Comparison of ENCODE assay signal across 8 cellular contexts in the genomic region with DNA sequence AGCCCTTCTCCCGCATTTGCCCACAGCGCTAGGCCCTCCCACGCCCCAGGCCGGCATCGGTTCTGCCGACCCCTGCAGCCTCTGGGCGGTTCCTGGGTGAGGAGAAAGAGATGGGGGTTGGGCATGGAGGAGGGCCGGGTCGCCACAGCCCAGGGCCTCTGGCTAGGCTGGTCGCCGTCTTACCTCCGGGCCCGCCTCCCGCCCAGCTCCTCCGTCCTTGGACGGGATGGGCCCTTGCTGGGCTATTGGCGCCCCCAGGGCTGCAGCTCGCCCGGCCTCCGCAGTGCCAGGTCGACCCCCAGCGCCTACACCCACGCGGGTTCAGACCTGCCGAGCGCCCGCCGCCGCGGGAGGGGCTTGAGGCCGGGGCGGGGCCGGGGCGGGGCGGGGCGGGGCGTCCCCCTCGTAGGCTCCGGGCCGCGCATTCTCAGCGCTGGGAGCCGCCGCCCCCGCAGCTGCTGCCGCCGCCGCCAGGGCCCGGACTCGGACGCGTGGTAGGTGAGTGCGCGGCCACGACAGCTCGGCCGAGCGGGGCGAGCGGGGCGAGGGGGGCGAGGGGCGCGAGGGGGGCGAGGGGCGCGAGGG. TPM values are rescaled to one million over a fixed set of nuclear protein-coding genes. Genes with fewer than 3 reads are reported as not detected.
A peak's percentile ranks its signal among the peaks of the same experiment; 100 is the strongest.
DNase-seq lines count a peak whose midpoint lies in the region; TF ChIP-seq lines count a peak whose summit lies in the region.

A gene (plus strand): TSS at position 424 of the 585 bp plus-strand sequence. CDS start 3,118 bp downstream, outside the sequence.

- no peaks in the 10 kb centered on the region; the same call in 1 of the 2 replicates for H3F3A ChIP-seq in DOHH2 (ENCODE audit: control insufficient read depth, insufficient read depth)

- no peak within 1 kb of the TSS for H2AFZ ChIP-seq in osteoblast (ENCODE audit: low read length)

- H3K4me2 ChIP-seq in DOHH2 (ENCODE audit: low read length) (peak within 1 kb of the TSS; percentile 62), osteoblast (ENCODE audit: insufficient read depth, low read length) (peak within 1 kb of the TSS; percentile 92)

- H3K4me3 Mint-ChIP-seq in activated naive CD4-positive, alpha-beta T cell treated with anti-CD3 and anti-CD28 coated beads, Interleukin-2, amount 50 U/mL, for 24 hours = peak within 1 kb of the TSS; percentile 62
- peak within 1 kb of the TSS; percentile 92 for H3K4me3 Mint-ChIP-seq in glutamatergic neuron (ENCODE audit: unreplicated experiment)

- no peaks in the 10 kb centered on the region; the same call in 1 of the 2 replicates for H4K20me1 ChIP-seq in DOHH2 (ENCODE audit: control insufficient read depth, insufficient read depth, low read depth, low read length)
- peaks cover 36% of the 10 kb centered on the region for H4K20me1 ChIP-seq in osteoblast (ENCODE audit: insufficient read depth, low read length)

- H3K79me2 ChIP-seq in DOHH2 (ENCODE audit: control insufficient read depth, low read length) (no peaks in the 10 kb centered on the region), osteoblast (ENCODE audit: insufficient read depth, low read length) (peaks cover 35% of the 10 kb centered on the region)

- H3K27ac ChIP-seq in DOHH2 (ENCODE audit: low read depth, low read length) (no peak within 1 kb of the TSS), osteoblast (ENCODE audit: low read depth, low read length) (peak within 1 kb of the TSS; percentile 92)

- DNase-seq in H7 = peak; percentile 95
- DNase-seq in NCI-H82 (lab: John Stamatoyannopoulos, UW) = peak; percentile 76
- peak; percentile 80 for DNase-seq in glutamatergic neuron
- DNase-seq in osteoblast (ENCODE audit: insufficient read length, low spot score, missing footprints) = peak; percentile 96
- DNase-seq in NCI-H187 treated with DMSO at 0.1 percent for 48 hours (lab: John Stamatoyannopoulos, UW) = no peak
- DNase-seq in NCI-H187 (lab: John Stamatoyannopoulos, UW) = no peak

- H3K36me3 ChIP-seq in DOHH2 (ENCODE audit: control insufficient read depth, low read length) (peaks cover 2% of the 10 kb centered on the region; the same call in 1 of the 2 replicates), H7 (replicated peaks; ENCODE audit: control insufficient read depth, insufficient read depth, low read length) (peaks cover 3% of the 10 kb centered on the region; the same call in 1 of the 2 replicates), osteoblast (ENCODE audit: insufficient read depth, low read length) (peaks cover 15% of the 10 kb centered on the region)

- no peak within 1 kb of the TSS for H3K27ac Mint-ChIP-seq in activated naive CD4-positive, alpha-beta T cell treated with anti-CD3 and anti-CD28 coated beads, Interleukin-2, amount 50 U/mL, for 24 hours
- peak within 1 kb of the TSS; percentile 92 for H3K27ac Mint-ChIP-seq in glutamatergic neuron (ENCODE audit: unreplicated experiment)

- no peaks in the 10 kb centered on the region for H3K9me3 ChIP-seq in DOHH2 (ENCODE audit: control insufficient read depth, insufficient read depth, low read length)
- no peaks in the 10 kb centered on the region for H3K9me3 ChIP-seq in osteoblast (ENCODE audit: low read depth, low read length)

- no peaks in the 10 kb centered on the region for H3K9me2 ChIP-seq in DOHH2 (replicated peaks; ENCODE audit: control insufficient read depth, low read length)

- H3K27me3 Mint-ChIP-seq in activated naive CD4-positive, alpha-beta T cell treated with anti-CD3 and anti-CD28 coated beads, Interleukin-2, amount 50 U/mL, for 24 hours = peaks cover 9% of the 10 kb centered on the region
- H3K27me3 Mint-ChIP-seq in glutamatergic neuron (ENCODE audit: unreplicated experiment) = peaks cover 13% of the 10 kb centered on the region

- H3K27me3 ChIP-seq in DOHH2 (ENCODE audit: control insufficient read depth, low read length) = peaks cover 72% of the 10 kb centered on the region
- peaks cover 40% of the 10 kb centered on the region for H3K27me3 ChIP-seq in H7 (ENCODE audit: control insufficient read depth, insufficient read depth, low read length)
- no peaks in the 10 kb centered on the region for H3K27me3 ChIP-seq in osteoblast (ENCODE audit: insufficient read depth, low read length)

- no peaks in the 10 kb centered on the region for H3K36me3 Mint-ChIP-seq in activated naive CD4-positive, alpha-beta T cell treated with anti-CD3 and anti-CD28 coated beads, Interleukin-2, amount 50 U/mL, for 24 hours
- H3K36me3 Mint-ChIP-seq in glutamatergic neuron (ENCODE audit: unreplicated experiment) = no peaks in the 10 kb centered on the region

- H3K4me3 ChIP-seq in DOHH2 (ENCODE audit: low read length) (peak within 1 kb of the TSS; percentile 45), H7 (ENCODE audit: insufficient read depth, low read depth, low read length) (peak within 1 kb of the TSS; percentile 74), osteoblast (ENCODE audit: insufficient read depth, low read length) (peak within 1 kb of the TSS; percentile 87)

- H3K4me1 ChIP-seq in DOHH2 (ENCODE audit: control insufficient read depth, low read length) (peaks cover 46% of the 10 kb centered on the region), osteoblast (ENCODE audit: insufficient read depth, low read length) (peaks cover 50% of the 10 kb centered on the region)

- TF ChIP-seq CTCF in DOHH2 (IDR thresholded peaks at IDR 0.05; ENCODE audit: low read depth, low read length, poor library complexity, severe bottlenecking) (no peak), glutamatergic neuron (IDR thresholded peaks at IDR 0.05; ENCODE audit: partially characterized antibody, unreplicated experiment) (no peak), osteoblast (IDR thresholded peaks at IDR 0.05; ENCODE audit: extremely low read depth, low read depth, low read length) (no peak)

- H3K4me1 Mint-ChIP-seq in activated naive CD4-positive, alpha-beta T cell treated with anti-CD3 and anti-CD28 coated beads, Interleukin-2, amount 50 U/mL, for 24 hours = peaks cover 34% of the 10 kb centered on the region
- peaks cover 11% of the 10 kb centered on the region for H3K4me1 Mint-ChIP-seq in glutamatergic neuron (ENCODE audit: low read depth, unreplicated experiment)

- no peaks in the 10 kb centered on the region for H3K9me3 Mint-ChIP-seq in activated naive CD4-positive, alpha-beta T cell treated with anti-CD3 and anti-CD28 coated beads, Interleukin-2, amount 50 U/mL, for 24 hours
- peaks cover 7% of the 10 kb centered on the region for H3K9me3 Mint-ChIP-seq in glutamatergic neuron (ENCODE audit: unreplicated experiment)

RNA-seq across cellular contexts. Expression of the gene that starts here (rescaled TPM):
- 175 and 190 TPM in 2 replicates for total RNA-seq in H7 (2014; rRNA removed; shearing (Covaris generic))
- total RNA-seq in glutamatergic neuron (ENCODE audit: unreplicated experiment) (346 TPM), osteoblast (366 and 416 TPM in 2 replicates)

Comparison
In these comparisons a context has a peak if more than half of its experiments do, and no peak if none do; other contexts are left out.
1. DNase-seq: peak in H7 (single experiment), NCI-H82 (single experiment), glutamatergic neuron (single experiment) and osteoblast (single experiment); none in NCI-H187 treated with DMSO at 0.1 percent for 48 hours (single experiment) and NCI-H187 (0 of 2).
2. Peak in every context shown above with its lines, with median percentiles within 50 percentile points of each other: H3K4me3 ChIP-seq.